24 cellular contexts compared by ENCODE assay signal in genomic region chr17:67248291-67248690, GRCh38. TPM values are rescaled to one million over a fixed set of nuclear protein-coding genes. Genes with fewer than 3 reads are reported as not detected.
DNase-seq lines count a peak whose midpoint lies in the region; ATAC-seq, FAIRE-seq and TF ChIP-seq lines count a peak whose summit lies in the region.
"Had no signal": no experiment of that assay in that cellular context is flagged by ENCODE, and none has a peak within 500 bp of the region (broad histone marks: within the 10 kb centered on the region; RNA-seq: fewer than 3 reads in every experiment).

No MANE protein-coding gene starts in this region.

- H3F3A ChIP-seq in GM23338 (replicated peaks; ENCODE audit: low read depth): peaks cover 8% of the 10 kb centered on the region; the same call in 1 of the 2 replicates

- intact Hi-C loops in CD4-positive, alpha-beta memory T cell (cut with micrococcal nuclease): loop anchor here (5.0 kb wide), 2 partner anchors 114 to 469 kb away; partner anchors contain the start of gene NOL11
- intact Hi-C loops in posterior cingulate gyrus (cut with DNase I): loop anchor here (10.0 kb wide), 1 partner anchor 117 kb away; the partner anchor contains the start of gene PSMD12

- no peak for ATAC-seq in CD4-positive, CD25-positive, alpha-beta regulatory T cell (ENCODE audit: low read depth in 2 of 2)
- no peak for ATAC-seq in natural killer cell treated with Interleukin-12 subunit alpha and Interleukin-12 subunit beta and Interleukin-15 and Interleukin-18, amount 100 ng/mL, for 72 hours
- no peak for ATAC-seq in GM23338
- ATAC-seq: activated CD8-positive, alpha-beta T cell treated with anti-CD3 and anti-CD28 coated beads, Interleukin-2, amount 10 ng/mL, durations not matched to agents 7 days and 5 days; activated T-cell treated with anti-CD3 and anti-CD28 coated beads, Interleukin-2, amount 50 U/mL, for 72 hours; GM12878; stimulated activated naive B cell treated with anti-CD40 and anti-IgM and Interleukin-4, amounts not matched to agents 10 μg/mL and 1 μg/mL and 100 μg/mL, for 72 hours had no signal

- H3K36me3 Mint-ChIP-seq in CD4-positive, CD25-positive, alpha-beta regulatory T cell: peaks cover 4% of the 10 kb centered on the region
- H3K36me3 Mint-ChIP-seq in CD4-positive, alpha-beta memory T cell: peaks cover 4 to 15% of the 10 kb centered on the region in 2 donors
- peaks cover 9% of the 10 kb centered on the region for H3K36me3 Mint-ChIP-seq in natural killer cell treated with Interleukin-12 subunit alpha and Interleukin-12 subunit beta and Interleukin-15 and Interleukin-18, amount 100 ng/mL, for 72 hours
- peaks cover 8% of the 10 kb centered on the region; the same call in 2 of the 3 replicates for H3K36me3 Mint-ChIP-seq in GM23338 (ENCODE audit: low read depth)
- H3K36me3 Mint-ChIP-seq in activated CD4-positive, alpha-beta T cell treated with anti-CD3 and anti-CD28 coated beads, Interleukin-2, amount 10 ng/mL, durations not matched to agents 7 days and 5 days (ENCODE audit: low read depth): peaks cover 9% of the 10 kb centered on the region
- H3K36me3 Mint-ChIP-seq: activated naive CD8-positive, alpha-beta T cell; stimulated activated naive B cell treated with anti-CD40 and anti-IgM and Interleukin-4, amounts not matched to agents 10 μg/mL and 1 μg/mL and 100 μg/mL, for 72 hours had no signal

- H3K4me2 ChIP-seq in GM23338: no peak overlapping the region

- no peak for FAIRE-seq in bronchial epithelial cell (lab: Jason Lieb, UNC)
- FAIRE-seq: GM12878, RCC 7860, small intestine had no signal

- H3K27ac Mint-ChIP-seq in CD4-positive, CD25-positive, alpha-beta regulatory T cell: no peak overlapping the region
- H3K27ac Mint-ChIP-seq in CD4-positive, alpha-beta memory T cell: peak overlapping the region; percentile 36 to 98 (median 77)
- H3K27ac Mint-ChIP-seq in natural killer cell treated with Interleukin-12 subunit alpha and Interleukin-12 subunit beta and Interleukin-15 and Interleukin-18, amount 100 ng/mL, for 72 hours: peak overlapping the region; percentile 43 to 45
- no peak overlapping the region for H3K27ac Mint-ChIP-seq in GM23338
- H3K27ac Mint-ChIP-seq in activated CD4-positive, alpha-beta T cell treated with anti-CD3 and anti-CD28 coated beads, Interleukin-2, amount 10 ng/mL, durations not matched to agents 7 days and 5 days: no peak overlapping the region
- H3K27ac Mint-ChIP-seq: activated CD8-positive, alpha-beta T cell treated with anti-CD3 and anti-CD28 coated beads, Interleukin-2, amount 10 ng/mL, durations not matched to agents 7 days and 5 days; activated T-cell treated with anti-CD3 and anti-CD28 coated beads, Interleukin-2, amount 50 U/mL, for 72 hours; HFFc6; stimulated activated naive B cell treated with anti-CD40 and anti-IgM and Interleukin-4, amounts not matched to agents 10 μg/mL and 1 μg/mL and 100 μg/mL, for 72 hours had no signal

- no peaks in the 10 kb centered on the region for H3K36me3 ChIP-seq in CD4-positive, CD25-positive, alpha-beta regulatory T cell (ENCODE audit: control insufficient read depth, insufficient read depth, low read length)
- H3K36me3 ChIP-seq in CD4-positive, alpha-beta memory T cell (ENCODE audit: insufficient read depth, low read length): no peaks in the 10 kb centered on the region
- H3K36me3 ChIP-seq in bronchial epithelial cell (ENCODE audit: control insufficient read depth, insufficient read depth, low read length) (no peaks in the 10 kb centered on the region), GM23338 (ENCODE audit: insufficient read depth) (no peaks in the 10 kb centered on the region)
- H3K36me3 ChIP-seq: vagina had no signal

- DNase-seq in CD4-positive, CD25-positive, alpha-beta regulatory T cell: no peak
- no peak for DNase-seq in CD4-positive, alpha-beta memory T cell
- DNase-seq in bronchial epithelial cell (ENCODE audit: low read depth) (peak; percentile 70), GM23338 (ENCODE audit: low spot score) (no peak), posterior cingulate gyrus (no peak)
- DNase-seq in natural killer cell treated with Interleukin-12 subunit alpha and Interleukin-12 subunit beta and Interleukin-15 and Interleukin-18, amount 100 ng/mL, for 72 hours (ENCODE audit: low spot score): no peak
- no peak for DNase-seq in activated CD4-positive, alpha-beta T cell treated with anti-CD3 and anti-CD28 coated beads, Interleukin-2, amount 10 ng/mL, durations not matched to agents 7 days and 5 days
- DNase-seq: activated CD8-positive, alpha-beta T cell treated with anti-CD3 and anti-CD28 coated beads, Interleukin-2, amount 10 ng/mL, durations not matched to agents 7 days and 5 days; activated T-cell treated with anti-CD3 and anti-CD28 coated beads, Interleukin-2, amount 50 U/mL, for 72 hours; DND-41; HFFc6; KG1; midbrain; NCI-H146; NCI-H2171; NCI-H524 treated with DMSO at 0.1 percent for 48 hours; small intestine; stimulated activated CD4-positive, alpha-beta T cell treated with anti-CD3 and anti-CD28 coated beads, Interleukin-2, amount 100 ng/mL, for 24 hours; stimulated activated naive B cell treated with anti-CD40 and anti-IgM and Interleukin-4, amounts not matched to agents 10 μg/mL and 1 μg/mL and 100 μg/mL, for 72 hours; T1000 had no signal

- TF ChIP-seq CTCF in bronchial epithelial cell (IDR thresholded peaks at IDR 0.05; ENCODE audit: insufficient read depth, low read length, severe bottlenecking) (no peak), GM23338 (conservative IDR thresholded peaks at IDR 0.05; ENCODE audit: low read depth in 2 of 2) (no peak)

- H3K27me3 ChIP-seq in CD4-positive, CD25-positive, alpha-beta regulatory T cell (ENCODE audit: control insufficient read depth, insufficient read depth, low read length): no peaks in the 10 kb centered on the region
- no peaks in the 10 kb centered on the region for H3K27me3 ChIP-seq in CD4-positive, alpha-beta memory T cell (ENCODE audit: insufficient read depth, low read length)
- H3K27me3 ChIP-seq in bronchial epithelial cell (ENCODE audit: control insufficient read depth, insufficient read depth, low read length) (no peaks in the 10 kb centered on the region), GM23338 (ENCODE audit: insufficient read depth) (no peaks in the 10 kb centered on the region)
- H3K27me3 ChIP-seq: vagina had no signal

- CTCF ChIA-PET in CD4-positive, alpha-beta memory T cell (lab: Charles Lee; ENCODE audit: partially characterized antibody): interaction anchor here (1.2 to 1.4 kb wide), 2 partner anchors 10 to 44 kb away, joined by 3 to 8 read pairs; no protein-coding TSS in a partner anchor
- CTCF ChIA-PET in activated CD4-positive, alpha-beta T cell treated with anti-CD3 and anti-CD28 coated beads, Interleukin-2, amount 10 ng/mL, durations not matched to agents 7 days and 5 days (lab: Charles Lee): interaction anchor here (1.1 kb wide), 1 partner anchor 595 kb away, joined by 4 read pairs; no protein-coding TSS in a partner anchor

- H3K9me3 ChIP-seq in CD4-positive, CD25-positive, alpha-beta regulatory T cell (ENCODE audit: control insufficient read depth in 2 of 2, low read length in 2 of 2): no peaks in the 10 kb centered on the region
- no peaks in the 10 kb centered on the region for H3K9me3 ChIP-seq in CD4-positive, alpha-beta memory T cell (ENCODE audit: control insufficient read depth in 1 of 2, low read length in 2 of 2)
- H3K9me3 ChIP-seq: vagina had no signal

- peak overlapping the region in 3 of 4 donors; percentile 9 to 89 (median 44) for H3K4me3 Mint-ChIP-seq in CD4-positive, CD25-positive, alpha-beta regulatory T cell
- peak overlapping the region in 5 of 8 donors; percentile 8 to 60 (median 33) for H3K4me3 Mint-ChIP-seq in CD4-positive, alpha-beta memory T cell
- H3K4me3 Mint-ChIP-seq in natural killer cell treated with Interleukin-12 subunit alpha and Interleukin-12 subunit beta and Interleukin-15 and Interleukin-18, amount 100 ng/mL, for 72 hours: peak overlapping the region; percentile 44
- no peak overlapping the region for H3K4me3 Mint-ChIP-seq in GM23338
- H3K4me3 Mint-ChIP-seq in activated CD4-positive, alpha-beta T cell treated with anti-CD3 and anti-CD28 coated beads, Interleukin-2, amount 10 ng/mL, durations not matched to agents 7 days and 5 days: no peak overlapping the region
- H3K4me3 Mint-ChIP-seq: activated CD8-positive, alpha-beta T cell treated with anti-CD3 and anti-CD28 coated beads, Interleukin-2, amount 10 ng/mL, durations not matched to agents 7 days and 5 days; HFFc6; stimulated activated naive B cell treated with anti-CD40 and anti-IgM and Interleukin-4, amounts not matched to agents 10 μg/mL and 1 μg/mL and 100 μg/mL, for 72 hours had no signal

- H3K4me3 ChIP-seq in CD4-positive, CD25-positive, alpha-beta regulatory T cell (ENCODE audit: low read depth, low read length): no peak overlapping the region
- no peak overlapping the region for H3K4me3 ChIP-seq in CD4-positive, alpha-beta memory T cell (ENCODE audit: low read length in 2 of 2)
- H3K4me3 ChIP-seq in bronchial epithelial cell (ENCODE audit: low read depth, low read length) (no peak overlapping the region), GM23338 (no peak overlapping the region)
- H3K4me3 ChIP-seq: GM12878, vagina had no signal

- H3K27ac ChIP-seq in CD4-positive, CD25-positive, alpha-beta regulatory T cell (ENCODE audit: insufficient read depth, low read length, poor library complexity, severe bottlenecking): no peak overlapping the region
- H3K27ac ChIP-seq in CD4-positive, alpha-beta memory T cell (ENCODE audit: low read depth, low read length): no peak overlapping the region
- H3K27ac ChIP-seq in GM23338 (ENCODE audit: low read depth): no peak overlapping the region
- H3K27ac ChIP-seq: vagina had no signal

- H3K9me2 ChIP-seq in GM23338 (ENCODE audit: insufficient read depth): no peaks in the 10 kb centered on the region

- no peak overlapping the region for H2AFZ ChIP-seq in GM23338

- H4K20me1 ChIP-seq in GM23338 (replicated peaks; ENCODE audit: insufficient read depth): no peaks in the 10 kb centered on the region

- peaks cover 7% of the 10 kb centered on the region for H3K27me3 Mint-ChIP-seq in CD4-positive, CD25-positive, alpha-beta regulatory T cell
- H3K27me3 Mint-ChIP-seq in CD4-positive, alpha-beta memory T cell: no peaks in the 10 kb centered on the region
- H3K27me3 Mint-ChIP-seq in natural killer cell treated with Interleukin-12 subunit alpha and Interleukin-12 subunit beta and Interleukin-15 and Interleukin-18, amount 100 ng/mL, for 72 hours: no peaks in the 10 kb centered on the region
- H3K27me3 Mint-ChIP-seq in GM23338 (ENCODE audit: insufficient read depth, low read depth, poor library complexity): peaks cover 21% of the 10 kb centered on the region
- H3K27me3 Mint-ChIP-seq in activated CD4-positive, alpha-beta T cell treated with anti-CD3 and anti-CD28 coated beads, Interleukin-2, amount 10 ng/mL, durations not matched to agents 7 days and 5 days: peaks cover 6% of the 10 kb centered on the region
- H3K27me3 Mint-ChIP-seq: activated naive CD8-positive, alpha-beta T cell had no signal

- peaks cover 30% of the 10 kb centered on the region for H3K4me1 ChIP-seq in CD4-positive, CD25-positive, alpha-beta regulatory T cell (ENCODE audit: control insufficient read depth, insufficient read depth, low read length, poor library complexity, severe bottlenecking)
- peaks cover 36% of the 10 kb centered on the region for H3K4me1 ChIP-seq in CD4-positive, alpha-beta memory T cell (ENCODE audit: insufficient read depth, low read length)
- H3K4me1 ChIP-seq in GM23338 (ENCODE audit: insufficient read depth): peaks cover 16% of the 10 kb centered on the region

- H3K9me3 Mint-ChIP-seq in CD4-positive, CD25-positive, alpha-beta regulatory T cell: no peaks in the 10 kb centered on the region
- H3K9me3 Mint-ChIP-seq in CD4-positive, alpha-beta memory T cell: no peaks in the 10 kb centered on the region
- H3K9me3 Mint-ChIP-seq in natural killer cell treated with Interleukin-12 subunit alpha and Interleukin-12 subunit beta and Interleukin-15 and Interleukin-18, amount 100 ng/mL, for 72 hours: no peaks in the 10 kb centered on the region
- H3K9me3 Mint-ChIP-seq in GM23338: no peaks in the 10 kb centered on the region
- H3K9me3 Mint-ChIP-seq in activated CD4-positive, alpha-beta T cell treated with anti-CD3 and anti-CD28 coated beads, Interleukin-2, amount 10 ng/mL, durations not matched to agents 7 days and 5 days: no peaks in the 10 kb centered on the region
- H3K9me3 Mint-ChIP-seq: activated T-cell treated with anti-CD3 and anti-CD28 coated beads, Interleukin-2, amount 50 U/mL, for 72 hours; HFFc6; stimulated activated naive B cell treated with anti-CD40 and anti-IgM and Interleukin-4, amounts not matched to agents 10 μg/mL and 1 μg/mL and 100 μg/mL, for 72 hours had no signal

- peaks cover 12% of the 10 kb centered on the region for H3K79me2 ChIP-seq in GM23338 (replicated peaks; ENCODE audit: insufficient read depth)

- H3K4me1 Mint-ChIP-seq in CD4-positive, CD25-positive, alpha-beta regulatory T cell: peaks cover 16 to 26% (median 21%) of the 10 kb centered on the region in 4 donors
- peaks cover 23 to 33% (median 28%) of the 10 kb centered on the region in 4 donors for H3K4me1 Mint-ChIP-seq in CD4-positive, alpha-beta memory T cell
- peaks cover 33 to 35% of the 10 kb centered on the region in 2 donors for H3K4me1 Mint-ChIP-seq in natural killer cell treated with Interleukin-12 subunit alpha and Interleukin-12 subunit beta and Interleukin-15 and Interleukin-18, amount 100 ng/mL, for 72 hours (ENCODE audit: low read depth in 2 of 2)
- H3K4me1 Mint-ChIP-seq in GM23338: peaks cover 23% of the 10 kb centered on the region
- peaks cover 27% of the 10 kb centered on the region for H3K4me1 Mint-ChIP-seq in activated CD4-positive, alpha-beta T cell treated with anti-CD3 and anti-CD28 coated beads, Interleukin-2, amount 10 ng/mL, durations not matched to agents 7 days and 5 days

- POLR2A ChIA-PET in CD4-positive, alpha-beta memory T cell (lab: Charles Lee; ENCODE audit: partially characterized antibody): interaction anchor here (1.9 kb wide), 1 partner anchor 9 kb away, joined by 7 read pairs; no protein-coding TSS in a partner anchor
- POLR2A ChIA-PET in activated CD4-positive, alpha-beta T cell treated with anti-CD3 and anti-CD28 coated beads, Interleukin-2, amount 10 ng/mL, durations not matched to agents 7 days and 5 days (lab: Charles Lee): no interaction called here

RNA-seq across cellular contexts. Expression of gene HELZ, which starts 3.3 kb away (rescaled TPM):
- 130 TPM for total RNA-seq in CD4-positive, CD25-positive, alpha-beta regulatory T cell
- 10 to 100 TPM; 48.3 to 57.9 (median 53.6) TPM for polyA plus RNA-seq in CD4-positive, CD25-positive, alpha-beta regulatory T cell
- 100 to 1,000 TPM; 100 to 104 TPM for total RNA-seq in CD4-positive, alpha-beta memory T cell
- 10 to 100 TPM; 32.0 to 72.3 TPM for polyA plus RNA-seq in CD4-positive, alpha-beta memory T cell
- total RNA-seq in bronchial epithelial cell: 35.7 and 51.1 TPM in 2 replicates
- total RNA-seq in natural killer cell treated with Interleukin-12 subunit alpha and Interleukin-12 subunit beta and Interleukin-15 and Interleukin-18, amount 100 ng/mL, for 72 hours: 100 to 1,000 TPM; 106 to 110 TPM
- total RNA-seq in GM23338 (2014; rRNA removed; shearing (Covaris generic)): 38.8 and 62.0 TPM in 2 replicates
- polyA plus RNA-seq in GM23338 (2016; fragmentation: Nextera tagmentation; extraction: Ambion mirVana): 27.7 and 38.9 TPM in 2 replicates
- total RNA-seq in activated CD4-positive, alpha-beta T cell treated with anti-CD3 and anti-CD28 coated beads, Interleukin-2, amount 10 ng/mL, durations not matched to agents 7 days and 5 days: 10 to 100 TPM; 76.8 to 77.3 TPM

Comparison
In these comparisons a context has a peak if more than half of its experiments do, and no peak if none do; other contexts are left out.
1. H3K27ac Mint-ChIP-seq: peak in CD4-positive, alpha-beta memory T cell (7 of 7) and natural killer cell treated with Interleukin-12 subunit alpha and Interleukin-12 subunit beta and Interleukin-15 and Interleukin-18, amount 100 ng/mL, for 72 hours (2 of 2); none in CD4-positive, CD25-positive, alpha-beta regulatory T cell (0 of 3), GM23338 (single experiment) and activated CD4-positive, alpha-beta T cell treated with anti-CD3 and anti-CD28 coated beads, Interleukin-2, amount 10 ng/mL, durations not matched to agents 7 days and 5 days (single experiment).
2. H3K4me3 Mint-ChIP-seq: peak in CD4-positive, CD25-positive, alpha-beta regulatory T cell (3 of 4), CD4-positive, alpha-beta memory T cell (5 of 8) and natural killer cell treated with Interleukin-12 subunit alpha and Interleukin-12 subunit beta and Interleukin-15 and Interleukin-18, amount 100 ng/mL, for 72 hours (single experiment); none in GM23338 (single experiment) and activated CD4-positive, alpha-beta T cell treated with anti-CD3 and anti-CD28 coated beads, Interleukin-2, amount 10 ng/mL, durations not matched to agents 7 days and 5 days (single experiment).